17 cellular contexts compared by ENCODE assay signal in genomic region chr17:69367298-69367697, GRCh38. TPM values are rescaled to one million over a fixed set of nuclear protein-coding genes. Genes with fewer than 3 reads are reported as not detected.
A peak's percentile ranks its signal among the peaks of the same experiment; 100 is the strongest.
DNase-seq lines count a peak whose midpoint lies in the region; ATAC-seq, FAIRE-seq and TF ChIP-seq lines count a peak whose summit lies in the region.
"Had no signal": no experiment of that assay in that cellular context is flagged by ENCODE, and none has a peak within 500 bp of the region (broad histone marks: within the 10 kb centered on the region; RNA-seq: fewer than 3 reads in every experiment).

No MANE protein-coding gene starts in this region.

- peaks cover 8 to 36% of the 10 kb centered on the region in 2 donors for H3K27me3 Mint-ChIP-seq in effector memory CD8-positive, alpha-beta T cell

- H3K4me3 Mint-ChIP-seq in effector memory CD8-positive, alpha-beta T cell = no peak overlapping the region
- H3K4me3 Mint-ChIP-seq: activated CD4-positive, alpha-beta memory T cell treated with anti-CD3 and anti-CD28 coated beads for 36 hours; B cell; dendritic cell treated with granulocyte-macrophage colony-stimulating factor and Interleukin-4, amounts not matched to agents 40 ng/mL and 50 ng/mL, for 4 days; T-helper 17 cell had no signal

- H3K9me3 Mint-ChIP-seq in effector memory CD8-positive, alpha-beta T cell = no peaks in the 10 kb centered on the region
- H3K9me3 Mint-ChIP-seq: activated CD4-positive, alpha-beta memory T cell treated with anti-CD3 and anti-CD28 coated beads for 36 hours; activated naive CD4-positive, alpha-beta T cell treated with anti-CD3 and anti-CD28 coated beads, Interleukin-2, amount 50 U/mL, for 72 hours; dendritic cell treated with granulocyte-macrophage colony-stimulating factor and Interleukin-4, amounts not matched to agents 40 ng/mL and 50 ng/mL, for 4 days had no signal

- FAIRE-seq in GM12892 (lab: Jason Lieb, UNC) = peak; percentile 85
- FAIRE-seq: islet of Langerhans had no signal

- no peak for TF ChIP-seq CTCF in brain microvascular endothelial cell (IDR thresholded peaks at IDR 0.05; ENCODE audit: low read depth, low read length, missing control alignments)

- no peaks in the 10 kb centered on the region for H3K27me3 ChIP-seq in brain microvascular endothelial cell (replicated peaks)

- H3K27ac ChIP-seq in brain microvascular endothelial cell = no peak overlapping the region

- H3K36me3 ChIP-seq in brain microvascular endothelial cell (replicated peaks) = no peaks in the 10 kb centered on the region

- TF ChIP-seq POLR2A in GM12892 (IDR thresholded peaks at IDR 0.05; ENCODE audit: low read depth, low read length) = no peak

- in situ Hi-C loops in brain microvascular endothelial cell (cut with HindIII; ENCODE audit: low pct_ligation_motif_present, low sequenced_read_pairs) = no loop called here

- no peak overlapping the region for H3K27ac Mint-ChIP-seq in effector memory CD8-positive, alpha-beta T cell
- H3K27ac Mint-ChIP-seq: activated CD4-positive, alpha-beta memory T cell treated with anti-CD3 and anti-CD28 coated beads for 36 hours; B cell; dendritic cell treated with granulocyte-macrophage colony-stimulating factor and Interleukin-4, amounts not matched to agents 40 ng/mL and 50 ng/mL, for 4 days had no signal

- no peak overlapping the region for H3K4me3 ChIP-seq in brain microvascular endothelial cell (ENCODE audit: low read depth, low read length)

- DNase-seq in GM12892 (ENCODE audit: insufficient read length) = no peak
- no peak for DNase-seq in effector memory CD8-positive, alpha-beta T cell
- no peak for DNase-seq in brain microvascular endothelial cell
- no peak for DNase-seq in HCEC 1CT
- no peak for DNase-seq in MV-4-11 (lab: John Stamatoyannopoulos, UW)
- DNase-seq: activated CD4-positive, alpha-beta memory T cell treated with anti-CD3 and anti-CD28 coated beads for 36 hours; GOT3; NCI-H1694 treated with DMSO at 0.1 percent for 48 hours; right cardiac atrium; T-helper 17 cell had no signal

- H3K36me3 Mint-ChIP-seq in effector memory CD8-positive, alpha-beta T cell (ENCODE audit: insufficient read depth) = no peaks in the 10 kb centered on the region
- H3K36me3 Mint-ChIP-seq: activated CD4-positive, alpha-beta memory T cell treated with anti-CD3 and anti-CD28 coated beads for 36 hours; activated naive CD4-positive, alpha-beta T cell treated with anti-CD3 and anti-CD28 coated beads, Interleukin-2, amount 50 U/mL, for 72 hours had no signal

- H3K4me1 Mint-ChIP-seq in effector memory CD8-positive, alpha-beta T cell (ENCODE audit: low read depth in 2 of 2) = no peaks in the 10 kb centered on the region

- ATAC-seq in GM19372 (IDR thresholded peaks at IDR 0.05; ENCODE audit: low read depth, unreplicated experiment) (peak; percentile 83), HG02870 (IDR thresholded peaks at IDR 0.05; ENCODE audit: unreplicated experiment) (peak; percentile 91), HG03571 (IDR thresholded peaks at IDR 0.05; ENCODE audit: unreplicated experiment) (peak; percentile 87)
- ATAC-seq in effector memory CD8-positive, alpha-beta T cell (replicated peaks) = no peak
- ATAC-seq: activated naive CD4-positive, alpha-beta T cell treated with anti-CD3 and anti-CD28 coated beads, Interleukin-2, amount 50 U/mL, for 72 hours; right cardiac atrium; T-helper 17 cell had no signal

RNA-seq across cellular contexts. Expression of gene ABCA5, which starts 40.4 kb away (rescaled TPM):
- polyA plus RNA-seq in GM12892 (2012; ENCODE audit: missing spikeins) = 44.5 TPM

RNA-seq across cellular contexts. Expression of gene MAP2K6, which starts 47.2 kb away (rescaled TPM):
- polyA plus RNA-seq in GM12892 (2012; ENCODE audit: missing spikeins) = 11.2 TPM
